Comparison of ENCODE assay signal across 9 cellular contexts in genomic region chr14:53663709-53664108, GRCh38.
DNase-seq lines count a peak whose midpoint lies in the region; ATAC-seq and TF ChIP-seq lines count a peak whose summit lies in the region.
"Had no signal": no experiment of that assay in that cellular context is flagged by ENCODE, and none has a peak within 500 bp of the region (broad histone marks: within the 10 kb centered on the region; RNA-seq: fewer than 3 reads in every experiment).

No MANE protein-coding gene starts in this region.

- no peaks in the 10 kb centered on the region for H3K4me1 Mint-ChIP-seq in natural killer cell treated with Interleukin-12 subunit alpha and Interleukin-12 subunit beta and Interleukin-15 and Interleukin-18, amount 100 ng/mL, for 72 hours (ENCODE audit: low read depth in 2 of 2)

- peaks cover 11% of the 10 kb centered on the region for H3K9me3 Mint-ChIP-seq in natural killer cell treated with Interleukin-12 subunit alpha and Interleukin-12 subunit beta and Interleukin-15 and Interleukin-18, amount 100 ng/mL, for 72 hours

- no peak for ATAC-seq in natural killer cell treated with Interleukin-12 subunit alpha and Interleukin-12 subunit beta and Interleukin-15 and Interleukin-18, amount 100 ng/mL, for 72 hours

- peak; percentile 3 for DNase-seq in GM04504 (ENCODE audit: low read depth)
- DNase-seq in RKO (ENCODE audit: low spot score): peak; percentile 2
- peak; percentile 43 for DNase-seq in fibroblast of villous mesenchyme (ENCODE audit: low read depth)
- peak; percentile 27 for DNase-seq in pons (ENCODE audit: low spot score)
- DNase-seq in natural killer cell treated with Interleukin-12 subunit alpha and Interleukin-12 subunit beta and Interleukin-15 and Interleukin-18, amount 100 ng/mL, for 72 hours (ENCODE audit: low spot score): no peak
- DNase-seq in activated naive CD4-positive, alpha-beta T cell treated with Interleukin-2 at 50 U/mL for 16 hours: no peak
- DNase-seq in epidermal melanocyte (ENCODE audit: insufficient read length, low spot score): no peak
- DNase-seq in activated gamma-delta T cell (lab: John Stamatoyannopoulos, UW): no peak

- no peak overlapping the region for H3K4me3 ChIP-seq in fibroblast of villous mesenchyme (ENCODE audit: low read depth, low read length)
- H3K4me3 ChIP-seq: suprapubic skin had no signal

- H3K27me3 Mint-ChIP-seq in natural killer cell treated with Interleukin-12 subunit alpha and Interleukin-12 subunit beta and Interleukin-15 and Interleukin-18, amount 100 ng/mL, for 72 hours: no peaks in the 10 kb centered on the region

- no peaks in the 10 kb centered on the region for H3K36me3 Mint-ChIP-seq in natural killer cell treated with Interleukin-12 subunit alpha and Interleukin-12 subunit beta and Interleukin-15 and Interleukin-18, amount 100 ng/mL, for 72 hours

- TF ChIP-seq CTCF in fibroblast of villous mesenchyme (IDR thresholded peaks at IDR 0.05; ENCODE audit: insufficient read depth, low read depth, low read length): peak; percentile 59

- no peak overlapping the region for H3K4me3 Mint-ChIP-seq in natural killer cell treated with Interleukin-12 subunit alpha and Interleukin-12 subunit beta and Interleukin-15 and Interleukin-18, amount 100 ng/mL, for 72 hours

- H3K27ac Mint-ChIP-seq in natural killer cell treated with Interleukin-12 subunit alpha and Interleukin-12 subunit beta and Interleukin-15 and Interleukin-18, amount 100 ng/mL, for 72 hours: no peak overlapping the region

Comparison
In these comparisons a context has a peak if more than half of its experiments do, and no peak if none do; other contexts are left out.
1. DNase-seq: peak in GM04504 (single experiment), RKO (single experiment), fibroblast of villous mesenchyme (single experiment) and pons (single experiment); none in natural killer cell treated with Interleukin-12 subunit alpha and Interleukin-12 subunit beta and Interleukin-15 and Interleukin-18, amount 100 ng/mL, for 72 hours (single experiment), activated naive CD4-positive, alpha-beta T cell treated with Interleukin-2 at 50 U/mL for 16 hours (single experiment), epidermal melanocyte (single experiment) and activated gamma-delta T cell (single experiment).